ENCODE assay signal across 1 cellular context in genomic region chr12:121296618-121297476, GRCh38.
TF ChIP-seq lines count a peak whose summit lies in the region.

TSS of gene CAMKK2 (minus strand) at chr12:121296709. CDS start at chr12:121274526, 22,183 bp downstream.

TF ChIP-seq in K562, 482 proteins besides CTCF, POLR2A, EP300 and RAD21 (continued from another document and continues in another):
- TF ChIP-seq ZBTB2 (IDR thresholded peaks at IDR 0.05) (no peak), SMAD3 (CRISPR knock-in tag; conservative IDR thresholded peaks at IDR 0.05) (no peak), MTF1 (CRISPR knock-in tag; IDR thresholded peaks at IDR 0.05; ENCODE audit: borderline replicate concordance) (no peak), SAFB2 (IDR thresholded peaks at IDR 0.05; ENCODE audit: borderline replicate concordance, low read depth, low read length, severe bottlenecking) (no peak), ZNF224 (CRISPR knock-in tag; IDR thresholded peaks at IDR 0.05) (no peak), FOXP4 (CRISPR knock-in tag; IDR thresholded peaks at IDR 0.05; ENCODE audit: borderline replicate concordance) (no peak), ZFP1 (CRISPR knock-in tag; IDR thresholded peaks at IDR 0.05) (no peak), ZNF57 (CRISPR knock-in tag; IDR thresholded peaks at IDR 0.05) (no peak), CTCFL (IDR thresholded peaks at IDR 0.05; ENCODE audit: borderline replicate concordance, insufficient read depth, low read depth, low read length, poor library complexity, severe bottlenecking) (peak; percentile 91), TFE3 (CRISPR knock-in tag; IDR thresholded peaks at IDR 0.05) (no peak), MEIS2 (IDR thresholded peaks at IDR 0.05; ENCODE audit: partially characterized antibody) (no peak), ZBTB11 (CRISPR knock-in tag; IDR thresholded peaks at IDR 0.05) (peak in 1 of 3 experiments; percentile 84; a peak in 2 of 6 replicates), POLR3A (IDR thresholded peaks at IDR 0.05; ENCODE audit: borderline replicate concordance, extremely low read depth, insufficient read depth, insufficient read length) (no peak), YBX1 (IDR thresholded peaks at IDR 0.05) (no peak), ZNF311 (CRISPR knock-in tag; IDR thresholded peaks at IDR 0.05) (no peak), FOXJ2 (tag; IDR thresholded peaks at IDR 0.05) (no peak), ZNF318 (IDR thresholded peaks at IDR 0.05; ENCODE audit: borderline replicate concordance in 1 of 2, low read depth in 1 of 2) (no peak), REST (CRISPR knock-in tag; IDR thresholded peaks at IDR 0.05; ENCODE audit: low read depth) (0 out of 2 replicates have a peak, but pooled peaks have one; percentile 21), ETS1 (conservative IDR thresholded peaks at IDR 0.05; ENCODE audit: control insufficient read depth, low read depth, low read length) (no peak), ZNF586 (CRISPR knock-in tag; conservative IDR thresholded peaks at IDR 0.05) (no peak), KLF6 (CRISPR knock-in tag; IDR thresholded peaks at IDR 0.05; ENCODE audit: borderline replicate concordance) (no peak), FOXA1 (IDR thresholded peaks at IDR 0.05; ENCODE audit: borderline replicate concordance) (no peak), SFPQ (IDR thresholded peaks at IDR 0.05; ENCODE audit: low read depth, low read length) (no peak), ZNF282 (CRISPR knock-in tag; IDR thresholded peaks at IDR 0.05) (no peak)
